In the genomic region with DNA sequence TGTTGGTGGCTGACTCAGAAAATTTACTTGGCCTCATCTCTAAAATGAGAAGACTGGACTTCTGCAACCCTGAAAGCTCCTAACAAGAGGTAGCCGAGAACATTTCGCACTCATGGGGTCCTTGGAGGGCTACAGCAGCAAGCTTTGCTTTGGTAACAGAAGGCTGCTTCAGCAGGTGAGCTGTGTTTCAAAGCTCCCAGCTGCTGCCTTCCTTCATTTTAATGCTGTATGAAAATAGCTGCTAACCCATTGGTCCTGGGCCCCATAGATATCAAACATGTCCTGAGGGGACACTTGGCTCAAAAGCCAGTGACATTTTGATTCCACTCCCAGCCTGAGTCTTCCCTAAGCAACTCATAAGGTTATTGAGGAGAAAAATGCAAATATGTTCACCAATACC, we compare ENCODE assay signal across 23 cellular contexts.
"Had no signal": no experiment of that assay in that cellular context is flagged by ENCODE, and none has a peak within 500 bp of the region (broad histone marks: within the 10 kb centered on the region; RNA-seq: fewer than 3 reads in every experiment).

No MANE protein-coding gene starts in this region.

- H3K27me3 ChIP-seq: brain microvascular endothelial cell, dorsolateral prefrontal cortex had no signal

- H3K4me3 ChIP-seq: coronary artery, dorsolateral prefrontal cortex had no signal

- DNase-seq: activated B cell treated with CpG ODN at 0.5 μM for 24 hours; activated CD4-positive, alpha-beta T cell treated with anti-CD3 and anti-CD28 coated beads for 48 hours; activated CD4-positive, alpha-beta T cell treated with anti-CD3 and anti-CD28 coated beads, Interleukin-2, amount 50 U/mL, for 1 hour; activated CD4-positive, alpha-beta T cell treated with anti-CD3 and anti-CD28 coated beads, Interleukin-2, amount 50 U/mL, for 48 hours; activated CD8-positive, alpha-beta memory T cell treated with anti-CD3 and anti-CD28 coated beads for 24 hours; activated CD8-positive, alpha-beta T cell treated with anti-CD3 and anti-CD28 coated beads for 36 hours; activated effector memory CD4-positive, alpha-beta T cell treated with Interleukin-2 at 50 U/mL for 16 hours; activated gamma-delta T cell treated with Interleukin-2 at 50 U/mL for 16 hours; activated naive CD4-positive, alpha-beta T cell treated with anti-CD3 and anti-CD28 coated beads, Interleukin-2, amount 50 U/mL, for 16 hours; activated naive CD4-positive, alpha-beta T cell treated with Interleukin-2 at 50 U/mL for 16 hours; activated T-cell treated with anti-CD3 and anti-CD28 coated beads, Interleukin-2, amount 50 U/mL, for 4 hours; amniotic stem cell; anterior cingulate cortex; brain microvascular endothelial cell; dorsolateral prefrontal cortex; effector memory CD4-positive, alpha-beta T cell; T-cell; T-helper 9 cell; WERI-Rb-1 had no signal

- ATAC-seq: activated CD4-positive, CD25-positive, alpha-beta regulatory T cell treated with anti-CD3 and anti-CD28 coated beads, Interleukin-2, amount 50 U/mL, for 24 hours; activated CD8-positive, alpha-beta T cell treated with anti-CD3 and anti-CD28 coated beads for 36 hours; activated T-cell treated with anti-CD3 and anti-CD28 coated beads, Interleukin-2, amount 50 U/mL, for 4 hours; activated T-helper 17 cell treated with anti-CD3 and anti-CD28 coated beads, Interleukin-2, amount 50 U/mL, for 72 hours; esophagus mucosa; T-cell had no signal

- H3K27ac ChIP-seq: brain microvascular endothelial cell, coronary artery, dorsolateral prefrontal cortex, WERI-Rb-1 had no signal

- H3K36me3 ChIP-seq: brain microvascular endothelial cell, WERI-Rb-1 had no signal
